ENCODE assay signal across 20 cellular contexts in the genomic region with DNA sequence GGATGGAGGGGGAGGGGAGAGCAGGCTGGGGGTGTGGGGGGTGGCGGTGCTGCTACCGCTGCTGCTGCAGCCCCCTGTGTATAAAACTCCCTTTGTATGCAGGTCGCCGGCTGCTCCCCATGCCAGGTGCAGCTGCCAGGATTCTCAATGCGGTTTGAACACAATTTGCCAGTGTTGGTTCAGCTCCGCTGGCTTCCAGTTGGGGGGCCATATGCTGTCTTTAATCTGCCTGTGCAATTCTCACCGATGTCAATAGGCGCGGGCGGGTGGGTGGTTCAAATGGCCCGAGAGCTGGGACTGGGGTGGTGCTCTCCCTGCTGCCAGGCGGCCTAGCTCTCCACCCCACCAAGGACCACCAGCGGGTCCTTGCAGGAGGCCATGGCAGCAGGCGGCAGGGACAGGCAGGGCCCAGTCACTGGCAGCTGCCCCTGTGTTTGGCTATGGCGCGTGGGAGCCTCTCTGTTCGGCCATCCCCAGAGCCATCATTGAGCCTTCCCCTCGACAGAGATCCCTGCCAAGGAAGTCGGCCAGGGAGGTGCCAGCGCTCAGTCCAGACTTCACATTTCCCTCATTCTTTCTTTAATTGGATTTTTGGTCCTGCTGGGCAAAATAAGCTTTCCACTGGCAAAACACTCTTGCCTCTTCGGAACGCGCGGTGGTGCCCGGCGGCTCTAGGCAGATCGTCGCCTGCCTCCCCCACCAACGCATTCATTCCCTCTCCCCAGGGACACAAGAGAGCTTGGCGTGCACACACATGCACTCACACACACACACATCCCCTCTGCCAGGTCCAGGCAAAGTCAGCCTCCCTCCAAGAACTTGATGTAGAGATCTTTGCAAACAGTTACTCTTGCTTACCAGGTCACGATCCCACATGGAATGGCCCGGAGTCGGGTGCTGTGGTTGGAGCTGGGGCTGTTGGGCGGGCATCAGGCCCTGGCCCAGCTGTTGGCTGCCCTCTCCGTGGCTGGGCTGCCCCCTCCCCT.
DNase-seq lines count a peak whose midpoint lies in the region; ATAC-seq, FAIRE-seq and TF ChIP-seq lines count a peak whose summit lies in the region.
"Had no signal": no experiment of that assay in that cellular context is flagged by ENCODE, and none has a peak within 500 bp of the region (broad histone marks: within the 10 kb centered on the region; RNA-seq: fewer than 3 reads in every experiment).

No MANE protein-coding gene starts in this region.

- H3K4me3 ChIP-seq in BLaER1 (no peak overlapping the region), H1 (ENCODE audit: extremely low read depth in 1 of 4, insufficient read depth in 2 of 4, low read depth in 3 of 4, low read length in 4 of 4) (no peak overlapping the region)
- H3K4me3 ChIP-seq: tibial nerve had no signal

- H2BK5ac ChIP-seq in H1 (ENCODE audit: low read depth, low read length): no peak overlapping the region

- no peaks in the 10 kb centered on the region for H3K23me2 ChIP-seq in H1 (ENCODE audit: low read depth, low read length)

- H4K91ac ChIP-seq in H1 (replicated peaks; ENCODE audit: insufficient read length, low read length): no peak overlapping the region

- H2AK5ac ChIP-seq in H1 (ENCODE audit: low read depth, low read length): no peak overlapping the region

- no peak overlapping the region for H3K14ac ChIP-seq in H1 (ENCODE audit: insufficient read length)

- TF ChIP-seq CTCF in H1 (IDR thresholded peaks at IDR 0.05; ENCODE audit: control extremely low read depth in 1 of 3, insufficient read depth in 1 of 3, low read depth in 1 of 3, low read length in 3 of 3): no peak

- no peak overlapping the region for H2BK120ac ChIP-seq in H1 (replicated peaks; ENCODE audit: low read depth, low read length)

- peak overlapping the region; percentile 62 for H3K4me2 ChIP-seq in BLaER1
- H3K4me2 ChIP-seq in H1 (ENCODE audit: insufficient read depth in 1 of 2, low read depth in 2 of 2, low read length in 2 of 2): no peak overlapping the region

- H3K4me1 ChIP-seq in BLaER1 (peaks cover 62% of the 10 kb centered on the region), H1 (replicated peaks in 1 of 4; ENCODE audit: control insufficient read depth in 3 of 4, insufficient read depth in 4 of 4, low read length in 3 of 4) (peaks cover 0 to 6% (median 4%) of the 10 kb centered on the region in 4 experiments; a peak in 3 of 7 replicates)
- H3K4me1 ChIP-seq: tibial nerve had no signal

- no peak overlapping the region for H3K4ac ChIP-seq in H1 (replicated peaks; ENCODE audit: insufficient read length, low read depth, low read length)

- no peaks in the 10 kb centered on the region for H3K79me1 ChIP-seq in H1 (ENCODE audit: low read depth, low read length)

- no peak overlapping the region for H3K18ac ChIP-seq in H1 (ENCODE audit: extremely low read depth, low read length)

- no peak overlapping the region for H2AFZ ChIP-seq in H1 (ENCODE audit: low read length)

- ATAC-seq in GM19324 (IDR thresholded peaks at IDR 0.05; ENCODE audit: low FRiP score, unreplicated experiment): no peak
- ATAC-seq in GM21825 (IDR thresholded peaks at IDR 0.05; ENCODE audit: unreplicated experiment): no peak
- ATAC-seq in esophagus mucosa: no peak
- ATAC-seq: sciatic nerve had no signal

- H2BK15ac ChIP-seq in H1 (ENCODE audit: low read length): no peak overlapping the region

- H4K20me1 ChIP-seq in BLaER1 (no peaks in the 10 kb centered on the region), H1 (replicated peaks in 1 of 2; ENCODE audit: control insufficient read depth in 1 of 2, insufficient read depth in 2 of 2, low read length in 2 of 2) (no peaks in the 10 kb centered on the region)

- H4K8ac ChIP-seq in H1 (ENCODE audit: extremely low read depth, insufficient read depth, low read length): no peak overlapping the region

- no peak for TF ChIP-seq EP300 in H1 (IDR thresholded peaks at IDR 0.05; ENCODE audit: borderline replicate concordance in 1 of 2, low read depth in 2 of 2, low read length in 2 of 2)

- POLR2A ChIA-PET in H1 (lab: Charles Lee; ENCODE audit: partially characterized antibody): interaction anchor here (3.8 kb wide), 1 partner anchor 23 kb away, joined by 15 read pairs; no protein-coding TSS in a partner anchor

- H3K56ac ChIP-seq in H1 (replicated peaks; ENCODE audit: insufficient read length, low read depth, low read length): no peak overlapping the region

- no peak overlapping the region for H4K5ac ChIP-seq in H1 (ENCODE audit: insufficient read length, low read depth, low read length)

- no peak overlapping the region for H2BK20ac ChIP-seq in H1 (ENCODE audit: low read length)

- H3K36me3 ChIP-seq in BLaER1 (no peaks in the 10 kb centered on the region), H1 (ENCODE audit: control insufficient read depth in 2 of 4, insufficient read depth in 4 of 4, low read length in 3 of 4) (no peaks in the 10 kb centered on the region; a peak in 1 of 8 replicates)
- H3K36me3 ChIP-seq: neutrophil, tibial nerve had no signal

- 0 out of 2 replicates have a peak, but pooled peaks cover 3% of the 10 kb centered on the region for H3K27me3 ChIP-seq in BLaER1
- H3K27me3 ChIP-seq in H1 (replicated peaks in 1 of 4; ENCODE audit: control insufficient read depth in 3 of 4, extremely low read depth in 1 of 4, insufficient read depth in 3 of 4, low read length in 3 of 4): 0 out of 7 replicates have a peak, but pooled peaks cover 0 to 2% (median 0%) of the 10 kb centered on the region in 4 experiments
- H3K27me3 ChIP-seq: neutrophil, tibial nerve had no signal

- no peak overlapping the region for H3K27ac ChIP-seq in BLaER1
- no peak overlapping the region for H3K27ac ChIP-seq in H1 (ENCODE audit: low read depth, low read length)
- H3K27ac ChIP-seq: neutrophil, tibial nerve, VCaP had no signal

- CTCF ChIA-PET in H1 (lab: Charles Lee; ENCODE audit: partially characterized antibody): interaction anchor here (0.7 to 4.7 kb wide), 12 partner anchors 10 to 110 kb away, joined by 3 to 28 read pairs (median 4); no protein-coding TSS in a partner anchor

- no peaks in the 10 kb centered on the region for H3K79me2 ChIP-seq in H1 (ENCODE audit: control insufficient read depth in 1 of 2, insufficient read depth in 2 of 2, low read length in 2 of 2)

- no peaks in the 10 kb centered on the region for H3K9me3 ChIP-seq in BLaER1
- H3K9me3 ChIP-seq in H1 (ENCODE audit: insufficient read depth in 2 of 2, low read depth in 1 of 2, low read length in 1 of 2): no peaks in the 10 kb centered on the region
- H3K9me3 ChIP-seq: neutrophil, tibial nerve had no signal

- no peak for FAIRE-seq in H1 (lab: Jason Lieb, UNC)
- FAIRE-seq: endothelial cell of umbilical vein had no signal

- H3K9ac ChIP-seq in BLaER1 (no peak overlapping the region), H1 (replicated peaks in 1 of 4; ENCODE audit: extremely low read depth in 1 of 4, low read depth in 3 of 4, low read length in 3 of 4) (no peak overlapping the region)

- TF ChIP-seq RAD21 in H1 (IDR thresholded peaks at IDR 0.05 in 1 of 2, conservative IDR thresholded peaks at IDR 0.05 in 1 of 2; ENCODE audit: low read depth in 2 of 2, low read length in 2 of 2): no peak

- WGBS in H1 (ENCODE audit: extremely low coverage in 1 of 2, insufficient coverage in 1 of 2, insufficient read length in 1 of 2, insufficient replicate concordance in 2 of 2, low coverage in 1 of 2, low lambda C conversion rate in 2 of 2, missing lambda C conversion rate in 1 of 2), 2 experiments: 92% methylated on average over 15 of the region's 35 CpGs; no CpG with 5 or more reads in 1 of the 2 experiments

- H2BK12ac ChIP-seq in H1 (ENCODE audit: low read depth, low read length): 0 out of 2 replicates have a peak overlapping the region, but pooled peaks have one; percentile 50

- TF ChIP-seq POLR2A in H1 (IDR thresholded peaks at IDR 0.05; ENCODE audit: control extremely low read depth in 1 of 2, low read depth in 2 of 2, low read length in 2 of 2): no peak

- DNase-seq in NCI-H146 (lab: John Stamatoyannopoulos, UW): peak; percentile 54
- DNase-seq in NCI-H446 (lab: John Stamatoyannopoulos, UW): peak; percentile 75 to 89
- no peak for DNase-seq in H1 (ENCODE audit: low read depth in 1 of 2, low spot score in 2 of 2)
- no peak for DNase-seq in SKM-1 (lab: John Stamatoyannopoulos, UW; ENCODE audit: unreplicated experiment)
- DNase-seq: activated CD4-positive, alpha-beta T cell treated with anti-CD3 and anti-CD28 coated beads, Interleukin-2, amount 10 ng/mL, durations not matched to agents 7 days and 5 days; activated CD8-positive, alpha-beta memory T cell treated with anti-CD3 and anti-CD28 coated beads, Interleukin-2, amount 50 U/mL, for 4 hours; central memory CD4-positive, alpha-beta T cell; NCI-H1417 treated with DMSO at 0.1 percent for 48 hours; NCI-H510A; RPMI8226; T-helper 2 cell had no signal

- no peak overlapping the region for H3K23ac ChIP-seq in H1 (ENCODE audit: insufficient read length)

TF ChIP-seq in H1, 55 proteins besides CTCF, POLR2A, EP300 and RAD21 (continues in another document):
- TF ChIP-seq TBP (IDR thresholded peaks at IDR 0.05; ENCODE audit: low read depth, low read length) (no peak), BRCA1 (IDR thresholded peaks at IDR 0.05; ENCODE audit: low read depth, low read length) (no peak), HDAC6 (IDR thresholded peaks at IDR 0.05; ENCODE audit: low read depth, low read length) (no peak), FOSL1 (IDR thresholded peaks at IDR 0.05; ENCODE audit: insufficient read depth, low read depth, low read length) (no peak), KDM4A (IDR thresholded peaks at IDR 0.05; ENCODE audit: low read depth, low read length, severe bottlenecking) (no peak), SP1 (IDR thresholded peaks at IDR 0.05; ENCODE audit: low read depth, low read length) (no peak)

Comparison
In these comparisons a context has a peak if more than half of its experiments do, and no peak if none do; other contexts are left out.
1. DNase-seq: peak in NCI-H146 (single experiment) and NCI-H446 (2 of 2); none in H1 (0 of 2) and SKM-1 (single experiment).